8 cellular contexts compared by ENCODE assay signal in genomic region chr17:28416703-28417311, GRCh38. TPM values are rescaled to one million over a fixed set of nuclear protein-coding genes. Genes with fewer than 3 reads are reported as not detected.
DNase-seq lines count a peak whose midpoint lies in the region; ATAC-seq and TF ChIP-seq lines count a peak whose summit lies in the region.

No MANE protein-coding gene starts in this region.

- POLR2A ChIA-PET in CD8-positive, alpha-beta T cell (lab: Charles Lee) = interaction anchor here (0.7 to 1.5 kb wide), 3 partner anchors 12 to 59 kb away, joined by 4 to 5 read pairs (median 4); partner anchors contain the start of gene POLDIP2
- POLR2A ChIA-PET in activated CD4-positive, alpha-beta memory T cell treated with anti-CD3 and anti-CD28 coated beads for 36 hours (lab: Charles Lee) = no interaction called here

- no peaks in the 10 kb centered on the region for H3K9me3 ChIP-seq in CD8-positive, alpha-beta T cell (ENCODE audit: low read length)
- H3K9me3 ChIP-seq in thyroid gland = no peaks in the 10 kb centered on the region

- WGBS in thyroid gland, 2 donors = 17 to 21% methylated on average over 13 of the region's 13 CpGs

- ATAC-seq in CD8-positive, alpha-beta T cell = peak; percentile 73
- peak; percentile 71 to 84 (median 78) for ATAC-seq in natural killer cell
- no peak for ATAC-seq in GM18858 (IDR thresholded peaks at IDR 0.05; ENCODE audit: unreplicated experiment)

- peak; percentile 24 to 66 (median 48) for DNase-seq in CD8-positive, alpha-beta T cell
- peak; percentile 21 for DNase-seq in HFF-Myc (ENCODE audit: extremely low read depth, low read depth)
- peak; percentile 39 for DNase-seq in NCI-H524 treated with DMSO at 0.1 percent for 48 hours (lab: John Stamatoyannopoulos, UW)
- DNase-seq in activated CD4-positive, alpha-beta memory T cell treated with anti-CD3 and anti-CD28 coated beads for 36 hours = peak; percentile 65
- DNase-seq in epithelial cell of proximal tubule (ENCODE audit: low read depth) = no peak
- DNase-seq in natural killer cell = no peak
- peak; percentile 55 to 61 for DNase-seq in thyroid gland

- no peaks in the 10 kb centered on the region for H3K4me1 ChIP-seq in CD8-positive, alpha-beta T cell (ENCODE audit: insufficient read depth, low read length)
- peaks cover 4 to 5% of the 10 kb centered on the region in 2 donors for H3K4me1 ChIP-seq in thyroid gland

- no peak overlapping the region for H3K27ac ChIP-seq in CD8-positive, alpha-beta T cell (ENCODE audit: low read depth, low read length)
- no peak overlapping the region for H3K27ac ChIP-seq in thyroid gland

- H3K4me1 Mint-ChIP-seq in CD8-positive, alpha-beta T cell (ENCODE audit: low read depth) = no peaks in the 10 kb centered on the region
- H3K4me1 Mint-ChIP-seq in activated CD4-positive, alpha-beta memory T cell treated with anti-CD3 and anti-CD28 coated beads for 36 hours (ENCODE audit: low read depth) = no peaks in the 10 kb centered on the region
- peaks cover 8% of the 10 kb centered on the region in 2 donors for H3K4me1 Mint-ChIP-seq in natural killer cell

- no peak for TF ChIP-seq POLR2A in thyroid gland (IDR thresholded peaks at IDR 0.05)

- no peak overlapping the region for H3K4me3 ChIP-seq in CD8-positive, alpha-beta T cell (ENCODE audit: low read depth, low read length)
- no peak overlapping the region for H3K4me3 ChIP-seq in HFF-Myc (replicated peaks; ENCODE audit: low read depth, low read length)
- H3K4me3 ChIP-seq in epithelial cell of proximal tubule (ENCODE audit: low read depth, low read length) = no peak overlapping the region
- no peak overlapping the region for H3K4me3 ChIP-seq in thyroid gland (replicated peaks in 1 of 3)

- H3K36me3 Mint-ChIP-seq in CD8-positive, alpha-beta T cell = no peaks in the 10 kb centered on the region
- no peaks in the 10 kb centered on the region for H3K36me3 Mint-ChIP-seq in activated CD4-positive, alpha-beta memory T cell treated with anti-CD3 and anti-CD28 coated beads for 36 hours
- H3K36me3 Mint-ChIP-seq in natural killer cell = no peaks in the 10 kb centered on the region

- H3K36me3 ChIP-seq in CD8-positive, alpha-beta T cell (ENCODE audit: insufficient read depth, low read length) = no peaks in the 10 kb centered on the region
- no peaks in the 10 kb centered on the region for H3K36me3 ChIP-seq in thyroid gland

- CTCF ChIA-PET in CD8-positive, alpha-beta T cell (lab: Charles Lee) = interaction anchor here (0.6 to 3.8 kb wide), 24 partner anchors 11 to 955 kb away, joined by 3 to 34 read pairs (median 4); partner anchors contain the start of gene SLC46A1
- CTCF ChIA-PET in activated CD4-positive, alpha-beta memory T cell treated with anti-CD3 and anti-CD28 coated beads for 36 hours (lab: Charles Lee) = interaction anchor here (0.6 to 3.1 kb wide), 35 partner anchors 8 to 264 kb away, joined by 3 to 28 read pairs (median 5); partner anchors contain the start of genes IFT20, POLDIP2, SLC46A1 and TNFAIP1

- intact Hi-C loops in CD8-positive, alpha-beta T cell (cut with DNase I, micrococcal nuclease) = loop anchor here (1.0 to 10.0 kb wide), 4 partner anchors 48 to 190 kb away; no protein-coding TSS in a partner anchor
- intact Hi-C loops in activated CD4-positive, alpha-beta memory T cell treated with anti-CD3 and anti-CD28 coated beads for 36 hours (cut with micrococcal nuclease) = loop anchor here (2.0 to 10.0 kb wide), 2 partner anchors 32 to 182 kb away; no protein-coding TSS in a partner anchor
- intact Hi-C loops in natural killer cell (cut with micrococcal nuclease) = no loop called here
- intact Hi-C loops in thyroid gland (cut with DNase I) = no loop called here

- H3K27me3 Mint-ChIP-seq in CD8-positive, alpha-beta T cell (ENCODE audit: low read depth) = peaks cover 5% of the 10 kb centered on the region
- peaks cover 3% of the 10 kb centered on the region for H3K27me3 Mint-ChIP-seq in activated CD4-positive, alpha-beta memory T cell treated with anti-CD3 and anti-CD28 coated beads for 36 hours
- peaks cover 11 to 20% of the 10 kb centered on the region in 2 donors for H3K27me3 Mint-ChIP-seq in natural killer cell (ENCODE audit: low read depth in 2 of 2)

- peak; percentile 72 for TF ChIP-seq CTCF in CD8-positive, alpha-beta T cell (IDR thresholded peaks at IDR 0.05)
- peak; percentile 81 for TF ChIP-seq CTCF in HFF-Myc (IDR thresholded peaks at IDR 0.05; ENCODE audit: low read depth, low read length, missing control alignments)
- TF ChIP-seq CTCF in epithelial cell of proximal tubule (conservative IDR thresholded peaks at IDR 0.05; ENCODE audit: low read depth, low read length) = peak; percentile 95
- TF ChIP-seq CTCF in natural killer cell (IDR thresholded peaks at IDR 0.05) = peak; percentile 67
- peak in 4 of 6 experiments; percentile 40 to 76 (median 46) for TF ChIP-seq CTCF in thyroid gland (IDR thresholded peaks at IDR 0.05)

- H3K27ac Mint-ChIP-seq in CD8-positive, alpha-beta T cell = no peak overlapping the region
- H3K27ac Mint-ChIP-seq in activated CD4-positive, alpha-beta memory T cell treated with anti-CD3 and anti-CD28 coated beads for 36 hours = no peak overlapping the region
- H3K27ac Mint-ChIP-seq in natural killer cell = no peak overlapping the region

- no peak overlapping the region for H3K4me3 Mint-ChIP-seq in CD8-positive, alpha-beta T cell
- H3K4me3 Mint-ChIP-seq in activated CD4-positive, alpha-beta memory T cell treated with anti-CD3 and anti-CD28 coated beads for 36 hours = no peak overlapping the region
- no peak overlapping the region for H3K4me3 Mint-ChIP-seq in natural killer cell

- H3K27me3 ChIP-seq in CD8-positive, alpha-beta T cell (ENCODE audit: insufficient read depth, low read length) = no peaks in the 10 kb centered on the region
- no peaks in the 10 kb centered on the region for H3K27me3 ChIP-seq in thyroid gland

- H3K9me3 Mint-ChIP-seq in CD8-positive, alpha-beta T cell = no peaks in the 10 kb centered on the region
- H3K9me3 Mint-ChIP-seq in activated CD4-positive, alpha-beta memory T cell treated with anti-CD3 and anti-CD28 coated beads for 36 hours = no peaks in the 10 kb centered on the region
- H3K9me3 Mint-ChIP-seq in natural killer cell = no peaks in the 10 kb centered on the region

RNA-seq across cellular contexts. Expression of gene SLC46A1, which starts 10.8 kb away (rescaled TPM):
- under 1 TPM; 0.47 to 0.49 TPM for total RNA-seq in CD8-positive, alpha-beta T cell
- 1 to 10 TPM; 2.3 to 2.9 TPM for total RNA-seq in activated CD4-positive, alpha-beta memory T cell treated with anti-CD3 and anti-CD28 coated beads for 36 hours
- total RNA-seq in epithelial cell of proximal tubule (2.8 and 4.7 TPM in 2 replicates), natural killer cell (under 1 TPM; 0.54 to 0.84 (median 0.55) TPM), thyroid gland (10 to 100 TPM; 10.8 to 15.6 (median 13.4) TPM)

RNA-seq across cellular contexts. Expression of gene SARM1, which starts 45.3 kb away (rescaled TPM):
- 10 to 100 TPM; 12.9 to 13.9 TPM for total RNA-seq in CD8-positive, alpha-beta T cell
- total RNA-seq in activated CD4-positive, alpha-beta memory T cell treated with anti-CD3 and anti-CD28 coated beads for 36 hours = 10 to 100 TPM; 16.5 to 18.3 TPM
- total RNA-seq in epithelial cell of proximal tubule (0.80 and 0.81 TPM in 2 replicates), natural killer cell (10 to 100 TPM; 25.7 to 33.0 (median 26.2) TPM), thyroid gland (10 to 100 TPM; 10.3 to 20.2 (median 16.3) TPM)

RNA-seq across cellular contexts. Expression of gene VTN, which starts 46.7 kb away (rescaled TPM):
- under 1 TPM; 0.25 to 0.49 TPM for total RNA-seq in CD8-positive, alpha-beta T cell
- not detected for total RNA-seq in activated CD4-positive, alpha-beta memory T cell treated with anti-CD3 and anti-CD28 coated beads for 36 hours
- total RNA-seq in epithelial cell of proximal tubule (not detected in 2 replicates), natural killer cell (not detected), thyroid gland (under 1 TPM in 2 of 4 donors, not detected in 2; 0.33 to 0.39 TPM)

RNA-seq across cellular contexts. Expression of gene SEBOX, which starts 51.8 kb away (rescaled TPM):
- total RNA-seq in CD8-positive, alpha-beta T cell = not detected
- not detected for total RNA-seq in activated CD4-positive, alpha-beta memory T cell treated with anti-CD3 and anti-CD28 coated beads for 36 hours
- not detected in 2 replicates for total RNA-seq in epithelial cell of proximal tubule
- total RNA-seq in natural killer cell = not detected
- total RNA-seq in thyroid gland = not detected

RNA-seq across cellular contexts. Expression of gene SLC13A2, which starts 56.6 kb away (rescaled TPM):
- not detected for total RNA-seq in CD8-positive, alpha-beta T cell
- total RNA-seq in activated CD4-positive, alpha-beta memory T cell treated with anti-CD3 and anti-CD28 coated beads for 36 hours = not detected
- total RNA-seq in epithelial cell of proximal tubule = not detected in 2 replicates
- not detected for total RNA-seq in natural killer cell
- total RNA-seq in thyroid gland = not detected

Comparison
In these comparisons a context has a peak if more than half of its experiments do, and no peak if none do; other contexts are left out.
1. DNase-seq: peak in CD8-positive, alpha-beta T cell (7 of 7), HFF-Myc (single experiment), NCI-H524 treated with DMSO at 0.1 percent for 48 hours (single experiment), activated CD4-positive, alpha-beta memory T cell treated with anti-CD3 and anti-CD28 coated beads for 36 hours (single experiment) and thyroid gland (2 of 2); none in epithelial cell of proximal tubule (single experiment) and natural killer cell (single experiment).
2. intact Hi-C loops: an anchor here in CD8-positive, alpha-beta T cell (1.0 to 10.0 kb wide) and activated CD4-positive, alpha-beta memory T cell treated with anti-CD3 and anti-CD28 coated beads for 36 hours (2.0 to 10.0 kb wide); none called in natural killer cell and thyroid gland.
3. Peak in every context shown above with its lines, with median percentiles within 50 percentile points of each other: CTCF ChIP-seq.